12 cellular contexts compared by ENCODE assay signal in the genomic region with DNA sequence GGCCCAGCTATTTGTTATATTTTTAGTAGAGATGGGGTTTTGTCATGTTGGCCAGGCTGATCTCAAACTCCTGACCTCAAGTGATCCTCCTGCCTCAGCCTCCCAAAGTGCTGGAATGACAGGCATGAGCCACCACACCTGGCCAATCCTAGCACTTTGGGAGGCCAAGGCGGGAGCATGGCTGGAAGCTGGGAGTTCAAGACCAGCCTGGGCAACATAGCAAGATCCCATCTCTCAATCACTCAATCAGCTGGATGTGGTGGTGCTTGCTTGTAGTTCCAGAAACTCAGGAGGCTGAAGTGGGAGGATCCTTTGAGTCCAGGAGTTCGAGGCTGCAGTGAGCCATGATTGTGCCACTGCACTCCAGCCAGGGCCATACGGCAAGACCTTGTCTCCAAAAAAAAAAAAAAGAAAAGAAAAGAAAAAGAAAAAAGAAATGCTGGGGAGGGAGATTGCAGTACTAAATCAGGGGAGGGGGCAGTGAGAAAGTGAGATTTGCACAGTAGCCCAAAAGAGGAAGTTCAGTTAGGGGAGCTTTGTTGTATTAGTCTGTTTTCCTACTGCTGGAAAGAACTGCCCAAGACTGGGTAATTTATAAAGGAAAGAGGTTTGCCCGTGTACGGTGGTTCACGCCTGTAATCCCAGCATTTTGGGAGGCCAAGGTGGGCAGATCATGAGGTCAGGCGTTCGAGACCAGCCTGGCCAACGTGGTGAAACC. TPM values are rescaled to one million over a fixed set of nuclear protein-coding genes. Genes with fewer than 3 reads are reported as not detected.
"Had no signal": no experiment of that assay in that cellular context is flagged by ENCODE, and none has a peak within 500 bp of the region (broad histone marks: within the 10 kb centered on the region; RNA-seq: fewer than 3 reads in every experiment).

No MANE protein-coding gene starts in this region.

RNA-seq across cellular contexts. Expression of a gene that starts 24.5 kb away (rescaled TPM):
- total RNA-seq: activated CD4-positive, alpha-beta T cell treated with anti-CD3 and anti-CD28 coated beads, Interleukin-2, amount 10 ng/mL, durations not matched to agents 7 days and 5 days; activated CD8-positive, alpha-beta T cell treated with anti-CD3 and anti-CD28 coated beads, Interleukin-2, amount 10 ng/mL, durations not matched to agents 7 days and 5 days; activated naive CD8-positive, alpha-beta T cell treated with anti-CD3 and anti-CD28 coated beads, Interleukin-2, amount 10 ng/mL, durations not matched to agents 7 days and 5 days; activated T-helper 2 cell treated with anti-CD3 and anti-CD28 coated beads, Interferon-gamma antibody, Interleukin-2, Interleukin-4, amounts not matched to agents 10 μg/mL and 5 μg/mL and 100 μg/mL, durations not matched to agents 14 hours and 24 hours and 36 hours; cardiac muscle cell; dermis microvascular lymphatic vessel endothelial cell; glomerular endothelial cell; left ventricle myocardium superior; sigmoid colon; T-helper 2 cell treated with Interferon-gamma antibody and Interleukin-4, amounts not matched to agents 100 ng/mL and 5 ng/mL, for 36 hours; urinary bladder had no signal
- polyA plus RNA-seq: cardiac muscle cell, thymus, urinary bladder had no signal
